10 cellular contexts compared by ENCODE assay signal in genomic region chr7:46764100-46764941, GRCh38.
DNase-seq lines count a peak whose midpoint lies in the region; ATAC-seq and TF ChIP-seq lines count a peak whose summit lies in the region.
"Had no signal": no experiment of that assay in that cellular context is flagged by ENCODE, and none has a peak within 500 bp of the region (broad histone marks: within the 10 kb centered on the region; RNA-seq: fewer than 3 reads in every experiment).

No MANE protein-coding gene starts in this region.

- DNase-seq in SIG-M5 treated with dmso at 0.1 percent for 504 hours (lab: John Stamatoyannopoulos, UW; ENCODE audit: unreplicated experiment) = peak; percentile 22
- no peak for DNase-seq in SIG-M5 (lab: John Stamatoyannopoulos, UW)
- peak; percentile 45 for DNase-seq in SK-N-DZ (ENCODE audit: low spot score)
- DNase-seq in heart right ventricle = peak in 1 of 2 donors; percentile 76
- DNase-seq in thoracic aorta (ENCODE audit: low spot score) = peak; percentile 89
- DNase-seq in stimulated activated CD4-positive, alpha-beta T cell treated with anti-CD3 and anti-CD28 coated beads, Interleukin-2, amount 100 ng/mL, for 24 hours = no peak
- no peak for DNase-seq in NCI-H1048 (lab: John Stamatoyannopoulos, UW)
- no peak for DNase-seq in endodermal cell

- no peak overlapping the region for H3K4me3 Mint-ChIP-seq in endodermal cell

- intact Hi-C loops in heart right ventricle (cut with DNase I) = no loop called here

- H3K27ac ChIP-seq in heart right ventricle = peak overlapping the region in 1 of 10 donors; percentile 46
- peak overlapping the region; percentile 86 to 92 for H3K27ac ChIP-seq in thoracic aorta
- H3K27ac ChIP-seq in endodermal cell (ENCODE audit: low read depth, low read length) = no peak overlapping the region
- H3K27ac ChIP-seq: C4-2B, cardiac muscle cell had no signal

- H3K4me1 Mint-ChIP-seq in endodermal cell = no peaks in the 10 kb centered on the region

- no peaks in the 10 kb centered on the region for H3K36me3 ChIP-seq in heart right ventricle
- no peaks in the 10 kb centered on the region for H3K36me3 ChIP-seq in thoracic aorta
- no peaks in the 10 kb centered on the region for H3K36me3 ChIP-seq in endodermal cell (ENCODE audit: control insufficient read depth, insufficient read depth, low read length)
- H3K36me3 ChIP-seq: cardiac muscle cell had no signal

- H3K9ac ChIP-seq in endodermal cell (ENCODE audit: extremely low read depth, low read length, poor library complexity, severe bottlenecking) = no peak overlapping the region

- H3K27me3 ChIP-seq in heart right ventricle = no peaks in the 10 kb centered on the region
- no peaks in the 10 kb centered on the region for H3K27me3 ChIP-seq in thoracic aorta (replicated peaks; ENCODE audit: insufficient read depth)
- no peaks in the 10 kb centered on the region for H3K27me3 ChIP-seq in endodermal cell (ENCODE audit: control insufficient read depth, insufficient read depth, low read length, poor library complexity, severe bottlenecking)
- H3K27me3 ChIP-seq: cardiac muscle cell had no signal

- no peak overlapping the region for H3K27ac Mint-ChIP-seq in endodermal cell

- H3K4me1 ChIP-seq in heart right ventricle = peaks cover 0 to 16% (median 6%) of the 10 kb centered on the region in 9 donors
- H3K4me1 ChIP-seq in thoracic aorta (ENCODE audit: control insufficient read depth in 1 of 2, low read depth in 2 of 2) = peaks cover 23 to 24% of the 10 kb centered on the region in 2 donors
- no peaks in the 10 kb centered on the region for H3K4me1 ChIP-seq in endodermal cell (ENCODE audit: control insufficient read depth, insufficient read depth, low read length)

- H3K27me3 Mint-ChIP-seq in endodermal cell (ENCODE audit: insufficient read depth) = no peaks in the 10 kb centered on the region

- H3K36me3 Mint-ChIP-seq in endodermal cell (ENCODE audit: low read depth) = peaks cover 3% of the 10 kb centered on the region

- TF ChIP-seq CTCF in heart right ventricle (IDR thresholded peaks at IDR 0.05) (no peak), thoracic aorta (IDR thresholded peaks at IDR 0.05) (no peak), endodermal cell (conservative IDR thresholded peaks at IDR 0.05) (no peak)

- 80 to 85% methylated on average over 4 of the region's 4 CpGs for WGBS in heart right ventricle, 2 donors
- WGBS in endodermal cell (ENCODE audit: insufficient coverage in 1 of 2, insufficient read length in 1 of 2), 2 experiments = 92 to 100% methylated on average over 3 to 4 of the region's 4 CpGs

- H3K9me3 Mint-ChIP-seq in endodermal cell = peaks cover 10% of the 10 kb centered on the region

- ATAC-seq in heart right ventricle (peak; percentile 75 to 97 (median 93)), thoracic aorta (ENCODE audit: insufficient number of reproducible peaks, low FRiP score, low read depth) (peak; percentile 97)

- H3K9me3 ChIP-seq in heart right ventricle (peaks cover 0 to 19% (median 0%) of the 10 kb centered on the region in 11 donors), thoracic aorta (no peaks in the 10 kb centered on the region), endodermal cell (ENCODE audit: control insufficient read depth, low read length) (peaks cover 17% of the 10 kb centered on the region)

- H3K4me3 ChIP-seq in heart right ventricle (no peak overlapping the region), thoracic aorta (no peak overlapping the region), endodermal cell (ENCODE audit: low read length) (no peak overlapping the region)
- H3K4me3 ChIP-seq: cardiac muscle cell had no signal

Comparison
In these comparisons a context has a peak if more than half of its experiments do, and no peak if none do; other contexts are left out.
1. DNase-seq: peak in SIG-M5 treated with dmso at 0.1 percent for 504 hours (single experiment), SK-N-DZ (single experiment) and thoracic aorta (single experiment); none in SIG-M5 (single experiment), stimulated activated CD4-positive, alpha-beta T cell treated with anti-CD3 and anti-CD28 coated beads, Interleukin-2, amount 100 ng/mL, for 24 hours (0 of 2), NCI-H1048 (single experiment) and endodermal cell (single experiment).